1 cellular context compared by ENCODE assay signal in genomic region chr3:42189746-42190145, GRCh38.
TF ChIP-seq lines count a peak whose summit lies in the region.

No MANE protein-coding gene starts in this region.

TF ChIP-seq in GM23338, 12 proteins besides CTCF, POLR2A, EP300 and RAD21 (continued from another document):
- TF ChIP-seq ZNF462 (CRISPR knock-in tag; IDR thresholded peaks at IDR 0.05) (no peak), POLR2AphosphoS5 (IDR thresholded peaks at IDR 0.05; ENCODE audit: low read depth) (no peak), STAT1 (IDR thresholded peaks at IDR 0.05; ENCODE audit: unreplicated experiment) (no peak), CREB1 (CRISPR knock-in tag; IDR thresholded peaks at IDR 0.05; ENCODE audit: low read depth) (no peak), EZH2 (IDR thresholded peaks at IDR 0.05; ENCODE audit: low read depth, unreplicated experiment) (no peak), NANOG (IDR thresholded peaks at IDR 0.05; ENCODE audit: borderline replicate concordance) (no peak), ETS1 (IDR thresholded peaks at IDR 0.05) (no peak)
TF ChIP-seq in GM23338: peak in this region for 0.
